Comparison of ENCODE assay signal across 10 cellular contexts in genomic region chr15:40291088-40291574, GRCh38. TPM values are rescaled to one million over a fixed set of nuclear protein-coding genes. Genes with fewer than 3 reads are reported as not detected.
DNase-seq lines count a peak whose midpoint lies in the region; ATAC-seq and TF ChIP-seq lines count a peak whose summit lies in the region.
"Had no signal": no experiment of that assay in that cellular context is flagged by ENCODE, and none has a peak within 500 bp of the region (broad histone marks: within the 10 kb centered on the region; RNA-seq: fewer than 3 reads in every experiment).

No MANE protein-coding gene starts in this region.

- H3K27me3 ChIP-seq in body of pancreas, result peaks cover 0 to 8% of the 10 kb centered on the region in 2 donors
- peaks cover 8% of the 10 kb centered on the region for H3K27me3 ChIP-seq in transverse colon

- TF ChIP-seq POLR2A in body of pancreas (IDR thresholded peaks at IDR 0.05) (no peak), transverse colon (IDR thresholded peaks at IDR 0.05) (no peak)

- H3K4me1 ChIP-seq in body of pancreas, result peaks cover 38% of the 10 kb centered on the region
- peaks cover 12 to 31% (median 19%) of the 10 kb centered on the region in 4 donors for H3K4me1 ChIP-seq in transverse colon

- in situ Hi-C loops in transverse colon (cut with MboI; ENCODE audit: low pct_ligation_motif_present in 1 of 4, low pct_unique_long_range_greater_than_20kb in 1 of 4, low sequenced_read_pairs in 3 of 4), result no loop called here

- peak; percentile 64 for ATAC-seq in body of pancreas

- TF ChIP-seq CTCF in body of pancreas (IDR thresholded peaks at IDR 0.05), result no peak
- TF ChIP-seq CTCF in transverse colon (IDR thresholded peaks at IDR 0.05), result no peak

- no peaks in the 10 kb centered on the region for H3K9me3 ChIP-seq in body of pancreas
- no peaks in the 10 kb centered on the region for H3K9me3 ChIP-seq in transverse colon

- WGBS in body of pancreas, 2 donors, result 19% methylated on average over 18 to 55 of the region's 55 CpGs
- 29% methylated on average over 52 of the region's 55 CpGs; no CpG with 5 or more reads in 1 of the 2 donors for WGBS in transverse colon (ENCODE audit: low coverage in 1 of 2), 2 donors

- intact Hi-C loops in body of pancreas (cut with DNase I) (no loop called here), transverse colon (cut with DNase I; ENCODE audit: low total_unique reads) (no loop called here)

- H3K4me3 ChIP-seq in body of pancreas, result no peak overlapping the region
- peak overlapping the region in 2 of 4 donors; percentile 25 to 40 for H3K4me3 ChIP-seq in transverse colon

- no peak overlapping the region for H3K27ac ChIP-seq in body of pancreas
- no peak overlapping the region for H3K27ac ChIP-seq in transverse colon

- DNase-seq in NCI-H146 (lab: John Stamatoyannopoulos, UW) (peak; percentile 61), NCI-H146 treated with DMSO at 0.1 percent for 48 hours (lab: John Stamatoyannopoulos, UW; ENCODE audit: unreplicated experiment) (no peak), body of pancreas (peak; percentile 39 to 67 (median 56)), iris pigment epithelial cell (ENCODE audit: low read depth) (peak; percentile 75), transverse colon (peak; percentile 68), midbrain (lab: John Stamatoyannopoulos, UW) (no peak), NCI-H128 (lab: John Stamatoyannopoulos, UW; ENCODE audit: unreplicated experiment) (no peak), activated gamma-delta T cell (lab: John Stamatoyannopoulos, UW) (no peak)
- DNase-seq: CD4-positive, CD25-positive, alpha-beta regulatory T cell had no signal

- no peak for TF ChIP-seq EP300 in transverse colon (IDR thresholded peaks at IDR 0.05; ENCODE audit: low read depth)

- no peaks in the 10 kb centered on the region for H3K36me3 ChIP-seq in body of pancreas (replicated peaks in 1 of 2; ENCODE audit: insufficient read depth in 1 of 2, low read depth in 2 of 2)
- no peaks in the 10 kb centered on the region for H3K36me3 ChIP-seq in transverse colon

RNA-seq across cellular contexts. Expression of gene ANKRD63, which starts 8.3 kb away (rescaled TPM):
- total RNA-seq in body of pancreas (not detected), transverse colon (not detected)
- total RNA-seq: HT1080 had no signal

RNA-seq across cellular contexts. Expression of gene PLCB2, which starts 16.6 kb away (rescaled TPM):
- total RNA-seq in body of pancreas (1 to 10 TPM; 3.1 to 4.6 TPM), transverse colon (100 to 1,000 TPM in 1 of 4 donors, 10 to 100 TPM in 2, 1 to 10 TPM in 1; 5.5 to 143 (median 12.0) TPM)

RNA-seq across cellular contexts. Expression of gene INAFM2, which starts 32.4 kb away (rescaled TPM):
- total RNA-seq in body of pancreas, result 10 to 100 TPM in 1 of 2 donors, 1 to 10 TPM in 1; 8.8 to 22.4 TPM
- total RNA-seq in transverse colon, result 10 to 100 TPM; 14.5 to 62.1 (median 19.4) TPM

RNA-seq across cellular contexts. Expression of gene CCDC9B, which starts 49.6 kb away (rescaled TPM):
- total RNA-seq in body of pancreas (10 to 100 TPM; 17.1 to 26.4 TPM), transverse colon (10 to 100 TPM; 22.0 to 49.4 (median 36.9) TPM)

RNA-seq across cellular contexts. Expression of gene PAK6, which starts 52.3 kb away (rescaled TPM):
- total RNA-seq in body of pancreas (10 to 100 TPM; 14.8 to 22.4 TPM), transverse colon (1 to 10 TPM; 3.0 to 7.5 (median 4.5) TPM)
- total RNA-seq: CD4-positive, CD25-positive, alpha-beta regulatory T cell had no signal

Comparison
In these comparisons a context has a peak if more than half of its experiments do, and no peak if none do; other contexts are left out.
1. DNase-seq: peak in NCI-H146 (single experiment), body of pancreas (4 of 4), iris pigment epithelial cell (single experiment) and transverse colon (single experiment); none in NCI-H146 treated with DMSO at 0.1 percent for 48 hours (single experiment), midbrain (single experiment), NCI-H128 (single experiment) and activated gamma-delta T cell (single experiment).